Comparison of ENCODE assay signal across 8 cellular contexts in genomic region chr2:151827564-151828142, GRCh38. TPM values are rescaled to one million over a fixed set of nuclear protein-coding genes. Genes with fewer than 3 reads are reported as not detected.
DNase-seq lines count a peak whose midpoint lies in the region; TF ChIP-seq lines count a peak whose summit lies in the region.

No MANE protein-coding gene starts in this region.

- CTCF ChIA-PET in activated naive CD4-positive, alpha-beta T cell treated with anti-CD3 and anti-CD28 coated beads for 36 hours (lab: Charles Lee), result interaction anchor here (0.7 to 1.1 kb wide), 3 partner anchors 185 to 589 kb away, joined by 3 to 4 read pairs (median 4); no protein-coding TSS in a partner anchor

- H3K9me3 ChIP-seq in HAP-1, result no peaks in the 10 kb centered on the region
- H3K9me3 ChIP-seq in MG63, result no peaks in the 10 kb centered on the region
- no peaks in the 10 kb centered on the region for H3K9me3 ChIP-seq in cardiac muscle cell (ENCODE audit: low read depth)
- peaks cover 2% of the 10 kb centered on the region for H3K9me3 ChIP-seq in trophoblast cell (ENCODE audit: insufficient read depth, low read depth, low read length)

- peak overlapping the region; percentile 98 for H4K12ac ChIP-seq in trophoblast cell (ENCODE audit: low read depth, low read length)

- peak overlapping the region; percentile 95 for H4K91ac ChIP-seq in trophoblast cell (ENCODE audit: low read depth, low read length)

- no peaks in the 10 kb centered on the region for H3K9me3 Mint-ChIP-seq in activated naive CD4-positive, alpha-beta T cell treated with anti-CD3 and anti-CD28 coated beads for 36 hours

- peak overlapping the region; percentile 50 for H3K4me2 ChIP-seq in trophoblast cell (ENCODE audit: low read length)

- intact Hi-C loops in activated naive CD4-positive, alpha-beta T cell treated with anti-CD3 and anti-CD28 coated beads for 36 hours (cut with micrococcal nuclease), result loop anchor here (1.0 to 10.0 kb wide), 9 partner anchors 7 to 889 kb away; partner anchors contain the start of genes NMI and PRPF40A

- H3K36me3 ChIP-seq in HAP-1 (replicated peaks) (peaks cover 5% of the 10 kb centered on the region), MG63 (no peaks in the 10 kb centered on the region; the same call in none of the 2 replicates), cardiac muscle cell (no peaks in the 10 kb centered on the region), trophoblast cell (ENCODE audit: control insufficient read depth in 1 of 2, insufficient read depth in 2 of 2, low read length in 2 of 2) (no peaks in the 10 kb centered on the region)

- peak overlapping the region; percentile 95 for H3K4me3 Mint-ChIP-seq in activated naive CD4-positive, alpha-beta T cell treated with anti-CD3 and anti-CD28 coated beads for 36 hours

- H3K18ac ChIP-seq in trophoblast cell (ENCODE audit: low read length), result peak overlapping the region; percentile 99

- peak overlapping the region; percentile 86 for H3K4me3 ChIP-seq in HAP-1
- H3K4me3 ChIP-seq in MG63, result peak overlapping the region; percentile 93
- peak overlapping the region; percentile 83 for H3K4me3 ChIP-seq in cardiac muscle cell
- peak overlapping the region; percentile 99 for H3K4me3 ChIP-seq in trophoblast cell (ENCODE audit: low read depth, low read length)

- peak overlapping the region; percentile 94 for H2BK120ac ChIP-seq in trophoblast cell (ENCODE audit: insufficient read depth, low read length, poor library complexity)

- H3K79me1 ChIP-seq in trophoblast cell (ENCODE audit: low read length), result peaks cover 12% of the 10 kb centered on the region

- WGBS in trophoblast cell (ENCODE audit: extremely low coverage, insufficient coverage, insufficient read length), result no CpG with 5 or more reads among the region's 38 CpGs

- peak overlapping the region; percentile 99 for H2BK5ac ChIP-seq in trophoblast cell (ENCODE audit: low read depth, low read length, poor library complexity)

- H3K4me1 ChIP-seq in HAP-1 (peaks cover 23% of the 10 kb centered on the region), cardiac muscle cell (ENCODE audit: low read depth) (peaks cover 25% of the 10 kb centered on the region), trophoblast cell (ENCODE audit: control insufficient read depth in 1 of 2, insufficient read depth in 2 of 2, low read length in 2 of 2) (peaks cover 3 to 12% of the 10 kb centered on the region in 2 experiments)

- peak overlapping the region; percentile 97 for H3K14ac ChIP-seq in trophoblast cell (ENCODE audit: low read length)

- in situ Hi-C loops in HAP-1 (cut with MboI; ENCODE audit: low sequenced_read_pairs), result no loop called here

- no peaks in the 10 kb centered on the region for H3K36me3 Mint-ChIP-seq in activated naive CD4-positive, alpha-beta T cell treated with anti-CD3 and anti-CD28 coated beads for 36 hours (ENCODE audit: low read depth)

- H3K4ac ChIP-seq in trophoblast cell (ENCODE audit: low read depth, low read length), result peak overlapping the region; percentile 99

- H3K27me3 Mint-ChIP-seq in activated naive CD4-positive, alpha-beta T cell treated with anti-CD3 and anti-CD28 coated beads for 36 hours (ENCODE audit: low read depth), result no peaks in the 10 kb centered on the region

- peak in 2 of 3 experiments; percentile 52 to 64 for DNase-seq in NCI-H1417 (lab: John Stamatoyannopoulos, UW)
- DNase-seq in NCI-H1417 treated with DMSO at 0.1 percent for 48 hours (lab: John Stamatoyannopoulos, UW), result no peak
- DNase-seq in HAP-1 (ENCODE audit: low spot score in 2 of 2), result peak; percentile 15 to 49
- DNase-seq in MG63, result peak; percentile 27
- DNase-seq in activated naive CD4-positive, alpha-beta T cell treated with anti-CD3 and anti-CD28 coated beads for 36 hours, result peak; percentile 23
- DNase-seq in cardiac muscle cell (ENCODE audit: low read depth in 1 of 2, low spot score in 1 of 2), result peak; percentile 35 to 40
- peak; percentile 9 to 32 for DNase-seq in trophoblast cell
- no peak for DNase-seq in NCI-H446 treated with DMSO at 0.1 percent for 48 hours (lab: John Stamatoyannopoulos, UW)

- peaks cover 44% of the 10 kb centered on the region for H3K4me1 Mint-ChIP-seq in activated naive CD4-positive, alpha-beta T cell treated with anti-CD3 and anti-CD28 coated beads for 36 hours (ENCODE audit: low read depth)

- H3K27ac Mint-ChIP-seq in activated naive CD4-positive, alpha-beta T cell treated with anti-CD3 and anti-CD28 coated beads for 36 hours, result peak overlapping the region; percentile 82

- H4K8ac ChIP-seq in trophoblast cell (ENCODE audit: low read depth, low read length), result peak overlapping the region; percentile 95

- H3K79me2 ChIP-seq in trophoblast cell (ENCODE audit: control insufficient read depth, insufficient read depth, low read length, poor library complexity), result peaks cover 11% of the 10 kb centered on the region

- peak overlapping the region; percentile 77 for H2AFZ ChIP-seq in trophoblast cell (ENCODE audit: insufficient read depth, low read length, poor library complexity)

- H3K9ac ChIP-seq in trophoblast cell (ENCODE audit: low read length), result peak overlapping the region; percentile 93

- H2AK5ac ChIP-seq in trophoblast cell (ENCODE audit: low read length), result peak overlapping the region; percentile 68

- H2BK12ac ChIP-seq in trophoblast cell (ENCODE audit: low read length), result peak overlapping the region; percentile 6

- H3K27ac ChIP-seq in cardiac muscle cell (peak overlapping the region; percentile 93), trophoblast cell (ENCODE audit: low read depth, low read length) (peak overlapping the region; percentile 70)

- H3K27me3 ChIP-seq in HAP-1 (ENCODE audit: low read depth) (no peaks in the 10 kb centered on the region), MG63 (no peaks in the 10 kb centered on the region), cardiac muscle cell (no peaks in the 10 kb centered on the region), trophoblast cell (ENCODE audit: insufficient read depth, low read length) (no peaks in the 10 kb centered on the region)

- no peak overlapping the region for H3K23ac ChIP-seq in trophoblast cell (ENCODE audit: low read length)

- no peak for TF ChIP-seq CTCF in cardiac muscle cell (IDR thresholded peaks at IDR 0.05; ENCODE audit: low read depth, low read length)

RNA-seq across cellular contexts. Expression of gene ARL5A, which starts 0.6 kb away (rescaled TPM):
- 36.8 and 65.2 TPM in 2 replicates for total RNA-seq in MG63 (2014; rRNA removed; shearing (Covaris generic); ENCODE audit: low replicate concordance)
- total RNA-seq in activated naive CD4-positive, alpha-beta T cell treated with anti-CD3 and anti-CD28 coated beads for 36 hours, result 10 to 100 TPM; 40.6 to 43.7 TPM
- 47.6 and 48.0 TPM in 2 replicates for total RNA-seq in cardiac muscle cell
- polyA plus RNA-seq in cardiac muscle cell, result 26.7 and 31.0 TPM in 2 replicates
- 101 and 104 TPM in 2 replicates for polyA plus RNA-seq in trophoblast cell (2013)

Comparison
In these comparisons a context has a peak if more than half of its experiments do, and no peak if none do; other contexts are left out.
1. DNase-seq: peak in NCI-H1417 (2 of 3), HAP-1 (2 of 2), MG63 (single experiment), activated naive CD4-positive, alpha-beta T cell treated with anti-CD3 and anti-CD28 coated beads for 36 hours (single experiment), cardiac muscle cell (2 of 2) and trophoblast cell (2 of 2); none in NCI-H1417 treated with DMSO at 0.1 percent for 48 hours (single experiment) and NCI-H446 treated with DMSO at 0.1 percent for 48 hours (single experiment).
2. Peak in every context shown above with its lines, with median percentiles within 50 percentile points of each other: H3K4me3 ChIP-seq.